27 cellular contexts compared by ENCODE assay signal in genomic region chr7:107850221-107850620, GRCh38. TPM values are rescaled to one million over a fixed set of nuclear protein-coding genes. Genes with fewer than 3 reads are reported as not detected.
"Had no signal": no experiment of that assay in that cellular context is flagged by ENCODE, and none has a peak within 500 bp of the region (broad histone marks: within the 10 kb centered on the region; RNA-seq: fewer than 3 reads in every experiment).

No MANE protein-coding gene starts in this region.

- DNase-seq: cerebellar nuclear complex; dermis blood vessel endothelial cell; effector CD4-positive, alpha-beta T cell; endodermal cell; glutamatergic neuron; hippocampal formation; kidney glomerular epithelial cell; mammary epithelial cell; natural killer cell; ovary; sigmoid colon; stimulated activated CD4-positive, alpha-beta T cell treated with anti-CD3 and anti-CD28 coated beads, Interleukin-12 subunit alpha, Interleukin-12 subunit beta, amount 100 ng/mL, for 4 hours; stimulated activated naive CD4-positive, alpha-beta T cell; stomach; substantia nigra; trophoblast cell had no signal

- H3K36me3 ChIP-seq: ovary, right atrium auricular region, sigmoid colon, stomach, thoracic aorta had no signal

- H3K4me1 ChIP-seq: right atrium auricular region, stomach had no signal

- H3K4me3 ChIP-seq: ovary, right atrium auricular region, sigmoid colon, skin epidermis, stomach, thoracic aorta had no signal

- ATAC-seq: left lobe of liver, natural killer cell had no signal

- H3K9me3 ChIP-seq: ovary, right atrium auricular region, sigmoid colon, stomach, thoracic aorta had no signal

- H3K27ac ChIP-seq: ovary, right atrium auricular region, skin epidermis, stomach, thoracic aorta had no signal

- H3K27me3 ChIP-seq: ovary, right atrium auricular region, sigmoid colon, stomach had no signal

RNA-seq across cellular contexts. Expression of gene SLC26A3, which starts 47.2 kb away (rescaled TPM):
- total RNA-seq: dermis blood vessel endothelial cell, endodermal cell, endothelial cell of umbilical vein, frontal cortex, mammary epithelial cell, mononuclear cell, myocyte, natural killer cell, neural crest cell, posterior vena cava, right atrium auricular region, thoracic aorta, urinary bladder had no signal
- polyA plus RNA-seq: endothelial cell of umbilical vein, mammary epithelial cell had no signal
